ENCODE assay signal across 12 cellular contexts in genomic region chr7:142440219-142441073, GRCh38.
DNase-seq lines count a peak whose midpoint lies in the region; FAIRE-seq and TF ChIP-seq lines count a peak whose summit lies in the region.
"Had no signal": no experiment of that assay in that cellular context is flagged by ENCODE, and none has a peak within 500 bp of the region (broad histone marks: within the 10 kb centered on the region; RNA-seq: fewer than 3 reads in every experiment).

No MANE protein-coding gene starts in this region.

- intact Hi-C loops in CD4-positive, alpha-beta memory T cell (cut with micrococcal nuclease) = loop anchor here (2.0 to 5.0 kb wide), 2 partner anchors 18 to 37 kb away; no protein-coding TSS in a partner anchor

- peaks cover 36% of the 10 kb centered on the region for H3K4me1 ChIP-seq in CD4-positive, alpha-beta memory T cell (ENCODE audit: insufficient read depth, low read length)
- H3K4me1 ChIP-seq in HUES64 (ENCODE audit: insufficient read depth, low read length) = peaks cover 28% of the 10 kb centered on the region
- peaks cover 25% of the 10 kb centered on the region for H3K4me1 ChIP-seq in astrocyte (ENCODE audit: insufficient read depth, low read length)
- H3K4me1 ChIP-seq: uterus had no signal

- H3K4me1 Mint-ChIP-seq in CD4-positive, alpha-beta memory T cell = peaks cover 28 to 65% (median 51%) of the 10 kb centered on the region in 4 donors
- peaks cover 48% of the 10 kb centered on the region for H3K4me1 Mint-ChIP-seq in astrocyte (ENCODE audit: low read depth, unreplicated experiment)

- H3K4me2 ChIP-seq in astrocyte (ENCODE audit: low read length) = peak overlapping the region; percentile 74

- no peaks in the 10 kb centered on the region for H3K27me3 Mint-ChIP-seq in CD4-positive, alpha-beta memory T cell
- H3K27me3 Mint-ChIP-seq in astrocyte (ENCODE audit: low read depth, unreplicated experiment) = no peaks in the 10 kb centered on the region

- H2AFZ ChIP-seq in astrocyte (ENCODE audit: low read depth, low read length) = peak overlapping the region; percentile 19

- H3K79me2 ChIP-seq in astrocyte (ENCODE audit: insufficient read depth, low read length) = no peaks in the 10 kb centered on the region

- peak overlapping the region in 6 of 7 donors; percentile 4 to 81 (median 50) for H3K27ac Mint-ChIP-seq in CD4-positive, alpha-beta memory T cell
- H3K27ac Mint-ChIP-seq in astrocyte (ENCODE audit: unreplicated experiment) = peak overlapping the region; percentile 90

- H3K9ac ChIP-seq in HUES64 (ENCODE audit: low read depth, low read length) = peak overlapping the region; percentile 17; the same call in 1 of the 2 replicates
- peak overlapping the region; percentile 7 for H3K9ac ChIP-seq in astrocyte (ENCODE audit: low read length)

- no peaks in the 10 kb centered on the region for H3K36me3 Mint-ChIP-seq in CD4-positive, alpha-beta memory T cell
- H3K36me3 Mint-ChIP-seq in astrocyte (ENCODE audit: low read depth, unreplicated experiment) = no peaks in the 10 kb centered on the region

- POLR2A ChIA-PET in CD4-positive, alpha-beta memory T cell (lab: Charles Lee; ENCODE audit: partially characterized antibody) = interaction anchor here (0.8 to 2.4 kb wide), 4 partner anchors 359 to 371 kb away, joined by 3 to 7 read pairs (median 4); no protein-coding TSS in a partner anchor

- no peaks in the 10 kb centered on the region for H3K9me3 ChIP-seq in CD4-positive, alpha-beta memory T cell (ENCODE audit: control insufficient read depth in 1 of 2, low read length in 2 of 2)
- H3K9me3 ChIP-seq in HUES64 (ENCODE audit: insufficient read depth, low read depth, low read length) (no peaks in the 10 kb centered on the region), astrocyte (ENCODE audit: insufficient read depth, low read depth, low read length) (no peaks in the 10 kb centered on the region)
- H3K9me3 ChIP-seq: mucosa of descending colon, uterus had no signal

- no peaks in the 10 kb centered on the region for H3K36me3 ChIP-seq in CD4-positive, alpha-beta memory T cell (ENCODE audit: insufficient read depth, low read length)
- no peaks in the 10 kb centered on the region for H3K36me3 ChIP-seq in HUES64 (ENCODE audit: insufficient read depth, low read length)
- H3K36me3 ChIP-seq in astrocyte (ENCODE audit: insufficient read depth, low read length) = no peaks in the 10 kb centered on the region
- H3K36me3 ChIP-seq: uterus had no signal

- 73% methylated on average over 8 of the region's 8 CpGs for WGBS in HUES64

- no peaks in the 10 kb centered on the region for H3K9me3 Mint-ChIP-seq in CD4-positive, alpha-beta memory T cell
- peaks cover 3% of the 10 kb centered on the region for H3K9me3 Mint-ChIP-seq in astrocyte (ENCODE audit: unreplicated experiment)

- H3K4me3 ChIP-seq in CD4-positive, alpha-beta memory T cell (ENCODE audit: low read length in 2 of 2) = no peak overlapping the region
- H3K4me3 ChIP-seq in HUES64 (ENCODE audit: low read length) (no peak overlapping the region), astrocyte (ENCODE audit: insufficient read depth, low read depth, low read length) (no peak overlapping the region)
- H3K4me3 ChIP-seq: mucosa of descending colon, uterus had no signal

- H3K27me3 ChIP-seq in CD4-positive, alpha-beta memory T cell (ENCODE audit: insufficient read depth, low read length) = no peaks in the 10 kb centered on the region
- H3K27me3 ChIP-seq in HUES64 (ENCODE audit: insufficient read depth, low read length) = no peaks in the 10 kb centered on the region
- H3K27me3 ChIP-seq in astrocyte (ENCODE audit: insufficient read depth, low read length) = no peaks in the 10 kb centered on the region
- H3K27me3 ChIP-seq: uterus had no signal

- peak overlapping the region in 7 of 8 donors; percentile 27 to 71 (median 56) for H3K4me3 Mint-ChIP-seq in CD4-positive, alpha-beta memory T cell
- H3K4me3 Mint-ChIP-seq in astrocyte (ENCODE audit: unreplicated experiment) = peak overlapping the region; percentile 47

- no peak for DNase-seq in CD4-positive, alpha-beta memory T cell
- DNase-seq in astrocyte (ENCODE audit: low read depth) (peak; percentile 80), kidney tubule cell (ENCODE audit: low spot score) (peak; percentile 81), retina (no peak), NCI-H524 (lab: John Stamatoyannopoulos, UW) (no peak), DMS153 (lab: John Stamatoyannopoulos, UW) (no peak)
- no peak for DNase-seq in activated CD4-positive, CD25-positive, alpha-beta regulatory T cell (lab: John Stamatoyannopoulos, UW)
- DNase-seq: activated T-cell treated with anti-CD3 and anti-CD28 coated beads, Interleukin-2, amount 50 U/mL, for 48 hours; mucosa of descending colon; NCI-H2107; uterus had no signal

- no peaks in the 10 kb centered on the region for H4K20me1 ChIP-seq in astrocyte (ENCODE audit: insufficient read depth, low read length)

- CTCF ChIA-PET in CD4-positive, alpha-beta memory T cell (lab: Charles Lee; ENCODE audit: partially characterized antibody) = interaction anchor here (1.0 to 8.6 kb wide), 14 partner anchors 8 to 800 kb away, joined by 3 to 128 read pairs (median 4); no protein-coding TSS in a partner anchor

- peak; percentile 52 for FAIRE-seq in astrocyte (lab: Jason Lieb, UNC)

- TF ChIP-seq CTCF in astrocyte (IDR thresholded peaks at IDR 0.05; ENCODE audit: insufficient read depth, low read depth, low read length) = no peak

- H3K27ac ChIP-seq in CD4-positive, alpha-beta memory T cell (ENCODE audit: low read depth, low read length) = no peak overlapping the region
- H3K27ac ChIP-seq in HUES64 (ENCODE audit: low read depth, low read length) (peak overlapping the region; percentile 32; the same call in 1 of the 2 replicates), astrocyte (ENCODE audit: low read depth, low read length) (peak overlapping the region; percentile 69)
- H3K27ac ChIP-seq: uterus had no signal

Comparison
In these comparisons a context has a peak if more than half of its experiments do, and no peak if none do; other contexts are left out.
1. DNase-seq: peak in astrocyte (single experiment) and kidney tubule cell (single experiment); none in CD4-positive, alpha-beta memory T cell (0 of 5), activated CD4-positive, CD25-positive, alpha-beta regulatory T cell (0 of 4), retina (single experiment), NCI-H524 (0 of 2) and DMS153 (single experiment).